16 cellular contexts compared by ENCODE assay signal in genomic region chr1:222073307-222073995, GRCh38.
DNase-seq lines count a peak whose midpoint lies in the region; ATAC-seq, FAIRE-seq and TF ChIP-seq lines count a peak whose summit lies in the region.
"Had no signal": no experiment of that assay in that cellular context is flagged by ENCODE, and none has a peak within 500 bp of the region (broad histone marks: within the 10 kb centered on the region; RNA-seq: fewer than 3 reads in every experiment).

No MANE protein-coding gene starts in this region.

- no peaks in the 10 kb centered on the region for H3K36me3 Mint-ChIP-seq in activated T-helper 2 cell treated with anti-CD3 and anti-CD28 coated beads, Interferon-gamma antibody, Interleukin-2, Interleukin-4, amounts not matched to agents 10 μg/mL and 5 μg/mL and 100 μg/mL, durations not matched to agents 14 hours and 24 hours and 36 hours (ENCODE audit: low read depth)
- H3K36me3 Mint-ChIP-seq: brain, T-cell, type B pancreatic cell had no signal

- no peak overlapping the region for H3K27ac Mint-ChIP-seq in activated T-helper 2 cell treated with anti-CD3 and anti-CD28 coated beads, Interferon-gamma antibody, Interleukin-2, Interleukin-4, amounts not matched to agents 10 μg/mL and 5 μg/mL and 100 μg/mL, durations not matched to agents 14 hours and 24 hours and 36 hours
- H3K27ac Mint-ChIP-seq: activated CD4-positive, alpha-beta T cell treated with anti-CD3 and anti-CD28 coated beads, Interleukin-2, amount 10 ng/mL, durations not matched to agents 24 days and 14 days; brain; T-cell; type B pancreatic cell had no signal

- H3K27me3 Mint-ChIP-seq in activated T-helper 2 cell treated with anti-CD3 and anti-CD28 coated beads, Interferon-gamma antibody, Interleukin-2, Interleukin-4, amounts not matched to agents 10 μg/mL and 5 μg/mL and 100 μg/mL, durations not matched to agents 14 hours and 24 hours and 36 hours (ENCODE audit: low read depth) = peaks cover 2% of the 10 kb centered on the region
- H3K27me3 Mint-ChIP-seq: activated CD4-positive, alpha-beta T cell treated with anti-CD3 and anti-CD28 coated beads, Interleukin-2, amount 10 ng/mL, durations not matched to agents 24 days and 14 days; type B pancreatic cell had no signal

- H3K9me3 Mint-ChIP-seq in activated T-helper 2 cell treated with anti-CD3 and anti-CD28 coated beads, Interferon-gamma antibody, Interleukin-2, Interleukin-4, amounts not matched to agents 10 μg/mL and 5 μg/mL and 100 μg/mL, durations not matched to agents 14 hours and 24 hours and 36 hours = no peaks in the 10 kb centered on the region
- H3K9me3 Mint-ChIP-seq: activated CD4-positive, alpha-beta T cell treated with anti-CD3 and anti-CD28 coated beads, Interleukin-2, amount 10 ng/mL, durations not matched to agents 24 days and 14 days; T-cell; type B pancreatic cell had no signal

- whole genome bisulfite sequencing in mesodermal cell (ENCODE audit: insufficient coverage in 2 of 2), 2 experiments = 79% methylated on average over 2 of the region's 2 CpGs; no CpG with 5 or more reads in 1 of the 2 experiments

- H3K27ac ChIP-seq in mesodermal cell (ENCODE audit: low read depth, low read length, severe bottlenecking) (peak overlapping the region; percentile 13), kidney (ENCODE audit: low read depth in 2 of 2, low read length in 2 of 2) (no peak overlapping the region)
- H3K27ac ChIP-seq: HL-60, pancreas had no signal

- H3K4me3 Mint-ChIP-seq in activated T-helper 2 cell treated with anti-CD3 and anti-CD28 coated beads, Interferon-gamma antibody, Interleukin-2, Interleukin-4, amounts not matched to agents 10 μg/mL and 5 μg/mL and 100 μg/mL, durations not matched to agents 14 hours and 24 hours and 36 hours (ENCODE audit: low read depth) = no peak overlapping the region
- H3K4me3 Mint-ChIP-seq: activated CD4-positive, alpha-beta T cell treated with anti-CD3 and anti-CD28 coated beads, Interleukin-2, amount 10 ng/mL, durations not matched to agents 24 days and 14 days; brain; T-cell; type B pancreatic cell had no signal

- H3K4me1 Mint-ChIP-seq in activated T-helper 2 cell treated with anti-CD3 and anti-CD28 coated beads, Interferon-gamma antibody, Interleukin-2, Interleukin-4, amounts not matched to agents 10 μg/mL and 5 μg/mL and 100 μg/mL, durations not matched to agents 14 hours and 24 hours and 36 hours (ENCODE audit: low read depth) = no peaks in the 10 kb centered on the region
- H3K4me1 Mint-ChIP-seq: activated CD4-positive, alpha-beta T cell treated with anti-CD3 and anti-CD28 coated beads, Interleukin-2, amount 10 ng/mL, durations not matched to agents 24 days and 14 days; brain; T-cell had no signal

- no peak for FAIRE-seq in kidney (lab: Jason Lieb, UNC)
- FAIRE-seq: pancreas had no signal

- intact Hi-C loops in kidney (cut with DNase I) = no loop called here
- intact Hi-C loops in activated T-helper 2 cell treated with anti-CD3 and anti-CD28 coated beads, Interferon-gamma antibody, Interleukin-2, Interleukin-4, amounts not matched to agents 10 μg/mL and 5 μg/mL and 100 μg/mL, durations not matched to agents 14 hours and 24 hours and 36 hours (cut with micrococcal nuclease) = no loop called here

- ATAC-seq in HG03354 (IDR thresholded peaks at IDR 0.05; ENCODE audit: poor library complexity, severe bottlenecking, unreplicated experiment) = no peak
- ATAC-seq: T-cell had no signal

- DNase-seq in AG10803 (ENCODE audit: low read depth) = peak; percentile 90
- DNase-seq in LHCN-M2 (ENCODE audit: low read depth) = peak; percentile 91
- peak; percentile 34 for DNase-seq in dedifferentiated amniotic fluid mesenchymal stem cell (ENCODE audit: extremely low spot score)
- no peak for DNase-seq in pons (ENCODE audit: low spot score)
- DNase-seq in kidney = no peak
- no peak for DNase-seq in activated T-helper 2 cell treated with anti-CD3 and anti-CD28 coated beads, Interferon-gamma antibody, Interleukin-2, Interleukin-4, amounts not matched to agents 10 μg/mL and 5 μg/mL and 100 μg/mL, durations not matched to agents 14 hours and 24 hours and 36 hours (ENCODE audit: low spot score)
- DNase-seq: activated CD4-positive, alpha-beta T cell treated with anti-CD3 and anti-CD28 coated beads, Interleukin-2, amount 10 ng/mL, durations not matched to agents 24 days and 14 days; MM.1S; pancreas; stimulated activated CD4-positive, alpha-beta T cell treated with anti-CD3 and anti-CD28 coated beads, Interleukin-1b, Interleukin-23, amount 100 ng/mL, for 48 hours; T-cell had no signal

- H3K9me3 ChIP-seq in mesodermal cell (ENCODE audit: control insufficient read depth, low read length) = peaks cover 5% of the 10 kb centered on the region
- no peaks in the 10 kb centered on the region for H3K9me3 ChIP-seq in kidney (ENCODE audit: control insufficient read depth in 1 of 2, low read length in 2 of 2)
- H3K9me3 ChIP-seq: pancreas had no signal

- TF ChIP-seq CTCF in AG10803 (conservative IDR thresholded peaks at IDR 0.05; ENCODE audit: low read length) = peak; percentile 37
- no peak for TF ChIP-seq CTCF in kidney (IDR thresholded peaks at IDR 0.05; ENCODE audit: borderline replicate concordance, extremely low read depth, insufficient read depth)

- peaks cover 3% of the 10 kb centered on the region for H3K4me1 ChIP-seq in mesodermal cell (ENCODE audit: control insufficient read depth, insufficient read depth, low read length, poor library complexity, severe bottlenecking)
- no peaks in the 10 kb centered on the region for H3K4me1 ChIP-seq in kidney (ENCODE audit: control insufficient read depth in 1 of 2, insufficient read depth in 1 of 2, low read depth in 1 of 2, low read length in 2 of 2)

- H3K36me3 ChIP-seq in mesodermal cell (ENCODE audit: control insufficient read depth, insufficient read depth, low read length) (no peaks in the 10 kb centered on the region), kidney (ENCODE audit: control insufficient read depth in 1 of 2, insufficient read depth in 2 of 2, low read length in 2 of 2) (no peaks in the 10 kb centered on the region)
- H3K36me3 ChIP-seq: pancreas had no signal

- no peak overlapping the region for H3K9ac ChIP-seq in kidney (ENCODE audit: low read length in 2 of 2)

- no peak overlapping the region for H3K4me3 ChIP-seq in AG10803 (ENCODE audit: low read length)
- H3K4me3 ChIP-seq in mesodermal cell (ENCODE audit: extremely low read depth, insufficient read depth, low read length, poor library complexity, severe bottlenecking) = no peak overlapping the region
- no peak overlapping the region for H3K4me3 ChIP-seq in kidney (ENCODE audit: low read length in 2 of 2)
- H3K4me3 ChIP-seq: pancreas had no signal

Comparison
In these comparisons a context has a peak if more than half of its experiments do, and no peak if none do; other contexts are left out.
1. DNase-seq: peak in AG10803 (single experiment), LHCN-M2 (single experiment) and dedifferentiated amniotic fluid mesenchymal stem cell (single experiment); none in pons (single experiment), kidney (single experiment) and activated T-helper 2 cell treated with anti-CD3 and anti-CD28 coated beads, Interferon-gamma antibody, Interleukin-2, Interleukin-4, amounts not matched to agents 10 μg/mL and 5 μg/mL and 100 μg/mL, durations not matched to agents 14 hours and 24 hours and 36 hours (single experiment).